Comparison of ENCODE assay signal across 23 cellular contexts in the genomic region with DNA sequence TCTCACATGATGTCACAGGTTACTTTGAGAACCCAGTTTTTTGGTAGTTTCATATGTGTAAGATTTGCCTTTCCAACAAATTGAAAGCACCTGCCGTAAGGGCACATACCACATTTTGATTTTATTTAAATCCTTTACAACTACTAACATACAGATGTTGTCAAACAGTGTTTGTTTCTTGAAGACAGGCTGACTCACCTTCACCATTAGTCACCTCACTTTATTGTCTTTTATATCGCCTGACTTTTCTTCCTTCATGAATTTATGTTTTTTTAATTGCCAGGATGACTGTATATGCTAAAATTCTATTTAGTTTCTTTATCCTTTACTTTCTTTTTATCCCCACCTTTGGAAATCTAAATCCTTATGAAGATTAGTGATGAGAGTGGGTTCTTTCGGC.
"Had no signal": no experiment of that assay in that cellular context is flagged by ENCODE, and none has a peak within 500 bp of the region (broad histone marks: within the 10 kb centered on the region; RNA-seq: fewer than 3 reads in every experiment).

No MANE protein-coding gene starts in this region.

- H3K27me3 ChIP-seq: adrenal gland, ascending aorta, brain microvascular endothelial cell, gastrocnemius medialis, heart left ventricle, neutrophil, ovary, transverse colon, uterus had no signal

- FAIRE-seq: islet of Langerhans had no signal

- H3K27ac ChIP-seq: adrenal gland, ascending aorta, brain microvascular endothelial cell, gastrocnemius medialis, heart left ventricle, neutrophil, ovary, transverse colon, uterus had no signal

- H3K9me3 ChIP-seq: ascending aorta, gastrocnemius medialis, heart left ventricle, neutrophil, ovary, transverse colon, uterus had no signal

- H3K4me1 ChIP-seq: adrenal gland, ascending aorta, gastrocnemius medialis, heart left ventricle, transverse colon, uterus had no signal

- H3K4me3 ChIP-seq: adrenal gland, ascending aorta, gastrocnemius medialis, heart left ventricle, ovary, smooth muscle cell, transverse colon, uterus had no signal

- H3K4me2 ChIP-seq: smooth muscle cell had no signal

- H3K36me3 ChIP-seq: adrenal gland, ascending aorta, brain microvascular endothelial cell, gastrocnemius medialis, heart left ventricle, neutrophil, ovary, transverse colon, uterus had no signal

- DNase-seq: activated B cell treated with CpG ODN at 0.5 μM for 24 hours; activated CD4-positive, alpha-beta T cell treated with anti-CD3 and anti-CD28 coated beads for 36 hours; activated CD4-positive, alpha-beta T cell treated with anti-CD3 and anti-CD28 coated beads, Interleukin-2, amount 50 U/mL, for 48 hours; activated CD8-positive, alpha-beta memory T cell treated with anti-CD3 and anti-CD28 coated beads, Interleukin-2, amount 50 U/mL, for 48 hours; activated naive CD4-positive, alpha-beta T cell; activated T-cell treated with anti-CD3 and anti-CD28 coated beads, Interleukin-2, amount 50 U/mL, for 4 hours; adrenal gland; brain microvascular endothelial cell; central memory CD4-positive, alpha-beta T cell; dermis blood vessel endothelial cell; effector CD8-positive, alpha-beta T cell; gastrocnemius medialis; heart left ventricle; ovary; stimulated activated CD4-positive, alpha-beta T cell treated with anti-CD3 and anti-CD28 coated beads, Interleukin-15, amount 100 ng/mL, for 24 hours; stimulated activated naive B cell treated with anti-CD40 and anti-IgM and Interleukin-4, amounts not matched to agents 10 μg/mL and 1 μg/mL and 100 μg/mL, for 72 hours; T1000; transverse colon; uterus had no signal
